In genomic region chr2:50895058-50895457, GRCh38 we compare ENCODE assay signal across 23 cellular contexts.
"Had no signal": no experiment of that assay in that cellular context is flagged by ENCODE, and none has a peak within 500 bp of the region (broad histone marks: within the 10 kb centered on the region; RNA-seq: fewer than 3 reads in every experiment).

No MANE protein-coding gene starts in this region.

- FAIRE-seq: bronchial epithelial cell, pancreas had no signal

- H3K4me3 ChIP-seq: ascending aorta, esophagus muscularis mucosa, heart right ventricle, pancreas, prostate gland, sigmoid colon, smooth muscle cell, tibial nerve had no signal

- DNase-seq: activated CD4-positive, alpha-beta T cell treated with anti-CD3 and anti-CD28 coated beads for 48 hours; activated CD4-positive, alpha-beta T cell treated with anti-CD3 and anti-CD28 coated beads, Interleukin-2, amount 50 U/mL, for 48 hours; activated CD8-positive, alpha-beta memory T cell treated with anti-CD3 and anti-CD28 coated beads for 24 hours; activated gamma-delta T cell; activated naive CD4-positive, alpha-beta T cell treated with anti-CD3 and anti-CD28 coated beads, Interleukin-2, amount 10 ng/mL, durations not matched to agents 7 days and 5 days; activated naive CD8-positive, alpha-beta T cell treated with anti-CD3 and anti-CD28 coated beads, Interleukin-2, amount 10 ng/mL, durations not matched to agents 7 days and 5 days; endodermal cell; foreskin melanocyte; heart right ventricle; left ventricle myocardium superior; nucleus accumbens; pancreas; sigmoid colon; stimulated activated CD4-positive, alpha-beta T cell treated with anti-CD3 and anti-CD28 coated beads, Interleukin-1b, Interleukin-23, amount 100 ng/mL, for 48 hours; stimulated activated naive B cell treated with anti-CD40 and anti-IgM and Interleukin-4, amounts not matched to agents 10 μg/mL and 1 μg/mL and 100 μg/mL, for 72 hours; T-helper 9 cell; WERI-Rb-1 had no signal
